20 cellular contexts compared by ENCODE assay signal in genomic region chr13:30156826-30157615, GRCh38.
DNase-seq lines count a peak whose midpoint lies in the region; ATAC-seq and TF ChIP-seq lines count a peak whose summit lies in the region.
"Had no signal": no experiment of that assay in that cellular context is flagged by ENCODE, and none has a peak within 500 bp of the region (broad histone marks: within the 10 kb centered on the region; RNA-seq: fewer than 3 reads in every experiment).

No MANE protein-coding gene starts in this region.

- TF ChIP-seq CTCF in Peyer's patch (IDR thresholded peaks at IDR 0.05) (no peak), spleen (IDR thresholded peaks at IDR 0.05 in 8 of 11, conservative IDR thresholded peaks at IDR 0.05 in 3 of 11) (no peak), uterus (IDR thresholded peaks at IDR 0.05) (no peak)

- H3K9me3 Mint-ChIP-seq in activated T-cell treated with anti-CD3 and anti-CD28 coated beads, Interleukin-2, amount 50 U/mL, for 24 hours = no peaks in the 10 kb centered on the region
- H3K9me3 Mint-ChIP-seq: dendritic cell treated with granulocyte-macrophage colony-stimulating factor and Interleukin-4, amounts not matched to agents 40 ng/mL and 50 ng/mL, for 4 days; HFFc6 had no signal

- WGBS in spleen, 5 donors = 85 to 95% (median 87%) methylated on average over 10 to 17 of the region's 17 CpGs

- peaks cover 55% of the 10 kb centered on the region for H3K4me1 Mint-ChIP-seq in activated T-cell treated with anti-CD3 and anti-CD28 coated beads, Interleukin-2, amount 50 U/mL, for 24 hours (ENCODE audit: low read depth)

- H3K4me3 Mint-ChIP-seq in activated T-cell treated with anti-CD3 and anti-CD28 coated beads, Interleukin-2, amount 50 U/mL, for 24 hours = no peak overlapping the region
- H3K4me3 Mint-ChIP-seq: dendritic cell treated with granulocyte-macrophage colony-stimulating factor and Interleukin-4, amounts not matched to agents 40 ng/mL and 50 ng/mL, for 4 days; HFFc6 had no signal

- H3K27me3 ChIP-seq in Peyer's patch = no peaks in the 10 kb centered on the region
- H3K27me3 ChIP-seq in spleen (replicated peaks in 1 of 7) = peaks cover 0 to 20% (median 0%) of the 10 kb centered on the region in 7 donors
- H3K27me3 ChIP-seq in uterus = no peaks in the 10 kb centered on the region
- H3K27me3 ChIP-seq: neutrophil, SJSA1 had no signal

- H3K27ac Mint-ChIP-seq in activated T-cell treated with anti-CD3 and anti-CD28 coated beads, Interleukin-2, amount 50 U/mL, for 24 hours = peak overlapping the region; percentile 5
- H3K27ac Mint-ChIP-seq: dendritic cell treated with granulocyte-macrophage colony-stimulating factor and Interleukin-4, amounts not matched to agents 40 ng/mL and 50 ng/mL, for 4 days; HFFc6 had no signal

- no peak overlapping the region for H3K27ac ChIP-seq in Peyer's patch
- H3K27ac ChIP-seq in spleen = peak overlapping the region in 4 of 8 donors; percentile 43 to 70 (median 51)
- H3K27ac ChIP-seq in uterus = no peak overlapping the region
- H3K27ac ChIP-seq: A549, heart left ventricle, neutrophil, SJSA1 had no signal

- no peaks in the 10 kb centered on the region for H3K4me1 ChIP-seq in Peyer's patch
- H3K4me1 ChIP-seq in spleen = peaks cover 0 to 14% (median 4%) of the 10 kb centered on the region in 6 donors
- no peaks in the 10 kb centered on the region for H3K4me1 ChIP-seq in uterus
- H3K4me1 ChIP-seq: A549, heart left ventricle had no signal

- no peaks in the 10 kb centered on the region for H3K27me3 Mint-ChIP-seq in activated T-cell treated with anti-CD3 and anti-CD28 coated beads, Interleukin-2, amount 50 U/mL, for 24 hours

- TF ChIP-seq POLR2A in Peyer's patch (IDR thresholded peaks at IDR 0.05) (no peak), spleen (IDR thresholded peaks at IDR 0.05) (no peak), uterus (IDR thresholded peaks at IDR 0.05) (no peak)

- peak; percentile 17 for ATAC-seq in GM21786 (IDR thresholded peaks at IDR 0.05; ENCODE audit: unreplicated experiment)
- no peak for ATAC-seq in HG03520 (IDR thresholded peaks at IDR 0.05; ENCODE audit: unreplicated experiment)
- no peak for ATAC-seq in GM21381 (IDR thresholded peaks at IDR 0.05; ENCODE audit: unreplicated experiment)
- ATAC-seq: A549, esophagus mucosa, heart left ventricle, sciatic nerve had no signal

- H3K36me3 Mint-ChIP-seq in activated T-cell treated with anti-CD3 and anti-CD28 coated beads, Interleukin-2, amount 50 U/mL, for 24 hours (ENCODE audit: low read depth) = no peaks in the 10 kb centered on the region

- H3K36me3 ChIP-seq in Peyer's patch = no peaks in the 10 kb centered on the region
- H3K36me3 ChIP-seq in spleen = no peaks in the 10 kb centered on the region
- H3K36me3 ChIP-seq in uterus = no peaks in the 10 kb centered on the region
- H3K36me3 ChIP-seq: heart left ventricle, neutrophil, SJSA1 had no signal

- H3K4me3 ChIP-seq in Peyer's patch = no peak overlapping the region
- no peak overlapping the region for H3K4me3 ChIP-seq in spleen
- no peak overlapping the region for H3K4me3 ChIP-seq in uterus
- H3K4me3 ChIP-seq: A549, heart left ventricle, SJSA1 had no signal

- H3K9me3 ChIP-seq in Peyer's patch (no peaks in the 10 kb centered on the region), spleen (no peaks in the 10 kb centered on the region), uterus (no peaks in the 10 kb centered on the region)
- H3K9me3 ChIP-seq: A549, heart left ventricle, neutrophil, SJSA1 had no signal

- DNase-seq in activated T-cell treated with anti-CD3 and anti-CD28 coated beads, Interleukin-2, amount 50 U/mL, for 24 hours = no peak
- no peak for DNase-seq in activated T-cell treated with anti-CD3 and anti-CD28 coated beads, Interleukin-2, amount 50 U/mL, for 1 hour
- peak in 2 of 3 donors; percentile 19 to 37 for DNase-seq in Peyer's patch
- DNase-seq in spleen = peak; percentile 73
- no peak for DNase-seq in uterus
- DNase-seq: activated gamma-delta T cell, heart left ventricle, HFFc6, NCI-H1930, NCI-H526, OCI-M1 had no signal

- intact Hi-C loops in spleen (cut with DNase I; ENCODE audit: low total_unique reads) (no loop called here), uterus (cut with DNase I; ENCODE audit: low total_unique reads) (no loop called here)

Comparison
In these comparisons a context has a peak if more than half of its experiments do, and no peak if none do; other contexts are left out.
1. DNase-seq: peak in Peyer's patch (2 of 3) and spleen (single experiment); none in activated T-cell treated with anti-CD3 and anti-CD28 coated beads, Interleukin-2, amount 50 U/mL, for 24 hours (single experiment), activated T-cell treated with anti-CD3 and anti-CD28 coated beads, Interleukin-2, amount 50 U/mL, for 1 hour (single experiment) and uterus (0 of 2).